1 cellular context compared by ENCODE assay signal in genomic region chr3:39406368-39407258, GRCh38.
TF ChIP-seq lines count a peak whose summit lies in the region.

Gene RPSA, plus strand, starts transcription at chr3:39406720. Its CDS starts 934 bp downstream, at chr3:39407654.

TF ChIP-seq in GM12878, 131 proteins besides CTCF, POLR2A, EP300 and RAD21 (continued from another document and continues in another):
- peak; percentile 90 for TF ChIP-seq ZBTB40 (IDR thresholded peaks at IDR 0.05; ENCODE audit: borderline replicate concordance)
- no peak for TF ChIP-seq CHD4 (IDR thresholded peaks at IDR 0.05)
- no peak; the same call in 1 of the 2 replicates for TF ChIP-seq ZNF592 (IDR thresholded peaks at IDR 0.05)
- TF ChIP-seq BMI1 (IDR thresholded peaks at IDR 0.05; ENCODE audit: borderline replicate concordance), result no peak
- peak; percentile 99 for TF ChIP-seq PML (IDR thresholded peaks at IDR 0.05; ENCODE audit: low read length)
- TF ChIP-seq ZNF217 (IDR thresholded peaks at IDR 0.05), result no peak
- no peak for TF ChIP-seq CEBPZ (IDR thresholded peaks at IDR 0.05; ENCODE audit: low read depth, low read length)
- no peak for TF ChIP-seq EZH2 (IDR thresholded peaks at IDR 0.05; ENCODE audit: borderline replicate concordance, control insufficient read depth, low read depth, low read length)
- TF ChIP-seq NBN (IDR thresholded peaks at IDR 0.05), result peak; percentile 92
- no peak; the same call in 1 of the 2 replicates for TF ChIP-seq ZSCAN29 (IDR thresholded peaks at IDR 0.05)
- no peak; the same call in 1 of the 2 replicates for TF ChIP-seq ZBTB11 (CRISPR knock-in tag; IDR thresholded peaks at IDR 0.05)
- peak; percentile 100 for TF ChIP-seq POLR2AphosphoS5 (IDR thresholded peaks at IDR 0.05; ENCODE audit: low read length)
- TF ChIP-seq NR2C1 (IDR thresholded peaks at IDR 0.05), result no peak
- peak; percentile 90 for TF ChIP-seq CBFB (IDR thresholded peaks at IDR 0.05; ENCODE audit: low read depth)
- TF ChIP-seq ZNF622 (IDR thresholded peaks at IDR 0.05), result no peak
- no peak for TF ChIP-seq BCLAF1 (IDR thresholded peaks at IDR 0.05)
- peak; percentile 29; the same call in 1 of the 2 replicates for TF ChIP-seq ATF3 (IDR thresholded peaks at IDR 0.05; ENCODE audit: borderline replicate concordance, extremely low read depth, low read depth, low read length)
- peak; percentile 98; the same call in 1 of the 2 replicates for TF ChIP-seq RB1 (IDR thresholded peaks at IDR 0.05; ENCODE audit: borderline replicate concordance)
- peak; percentile 64; the same call in 1 of the 2 replicates for TF ChIP-seq NFIC (IDR thresholded peaks at IDR 0.05; ENCODE audit: low read depth, low read length)
- TF ChIP-seq CREB1 (IDR thresholded peaks at IDR 0.05; ENCODE audit: low read depth), result peak; percentile 92
- TF ChIP-seq MTA2 (IDR thresholded peaks at IDR 0.05; ENCODE audit: low read depth), result no peak
- TF ChIP-seq MAX (IDR thresholded peaks at IDR 0.05; ENCODE audit: low read depth, low read length), result peak; percentile 96
- TF ChIP-seq MXI1 (IDR thresholded peaks at IDR 0.05; ENCODE audit: low read depth, low read length), result peak; percentile 98
- TF ChIP-seq POU2F2 (IDR thresholded peaks at IDR 0.05; ENCODE audit: borderline replicate concordance, low read depth, low read length), result peak; percentile 91
- no peak for TF ChIP-seq TBL1XR1 (IDR thresholded peaks at IDR 0.05; ENCODE audit: low read depth, low read length)
- TF ChIP-seq RELB (IDR thresholded peaks at IDR 0.05; ENCODE audit: low read depth), result peak; percentile 78; the same call in 1 of the 2 replicates
- 0 out of 2 replicates have a peak, but pooled peaks have one; percentile 49 for TF ChIP-seq HSF1 (IDR thresholded peaks at IDR 0.05; ENCODE audit: low read depth, low read length)
- TF ChIP-seq USF2 (IDR thresholded peaks at IDR 0.05; ENCODE audit: borderline replicate concordance, low read depth, low read length), result peak; percentile 36; the same call in 1 of the 2 replicates
- no peak for TF ChIP-seq RCOR1 (conservative IDR thresholded peaks at IDR 0.05; ENCODE audit: low read depth, low read length)
- no peak for TF ChIP-seq SRF (IDR thresholded peaks at IDR 0.05; ENCODE audit: low read depth in 2 of 2, low read length in 2 of 2)
- no peak for TF ChIP-seq SREBF1 (IDR thresholded peaks at IDR 0.05; ENCODE audit: low read length)
- TF ChIP-seq HDAC2 (IDR thresholded peaks at IDR 0.05), result peak; percentile 66; the same call in 1 of the 2 replicates
- TF ChIP-seq RUNX3 (IDR thresholded peaks at IDR 0.05; ENCODE audit: low read length), result peak; percentile 65
